Comparison of ENCODE assay signal across 26 cellular contexts in genomic region chr9:13603916-13604315, GRCh38.
"Had no signal": no experiment of that assay in that cellular context is flagged by ENCODE, and none has a peak within 500 bp of the region (broad histone marks: within the 10 kb centered on the region; RNA-seq: fewer than 3 reads in every experiment).

No MANE protein-coding gene starts in this region.

- H3K4me3 ChIP-seq: breast epithelium, Peyer's patch, SJCRH30 had no signal

- H3K4me1 ChIP-seq: breast epithelium had no signal

- DNase-seq: activated CD4-positive, alpha-beta T cell treated with anti-CD3 and anti-CD28 coated beads for 48 hours; activated CD4-positive, alpha-beta T cell treated with anti-CD3 and anti-CD28 coated beads, Interleukin-2, amount 50 U/mL, for 4 hours; activated CD4-positive, CD25-positive, alpha-beta regulatory T cell treated with anti-CD3 and anti-CD28 coated beads, Interleukin-2, amount 50 U/mL, for 72 hours; activated CD8-positive, alpha-beta memory T cell treated with anti-CD3 and anti-CD28 coated beads, Interleukin-2, amount 10 ng/mL, durations not matched to agents 7 days and 5 days; activated effector memory CD4-positive, alpha-beta T cell treated with Interleukin-2 at 50 U/mL for 16 hours; activated naive CD4-positive, alpha-beta T cell; activated T-cell treated with anti-CD3 and anti-CD28 coated beads, Interleukin-2, amount 50 U/mL, for 24 hours; aorta; central memory CD4-positive, alpha-beta T cell; NCI-H1048; NCI-H146; NCI-H187 treated with DMSO at 0.1 percent for 48 hours; NCI-H2081 treated with DMSO at 0.1 percent for 48 hours; NCI-H446 treated with DMSO at 0.1 percent for 48 hours; NCI-H526; NCI-H82; Peyer's patch; Right ventricle myocardium superior; SJCRH30; SK-N-SH; T-helper 1 cell had no signal

- H3K27ac Mint-ChIP-seq: activated CD8-positive, alpha-beta memory T cell treated with anti-CD3 and anti-CD28 coated beads, Interleukin-2, amount 10 ng/mL, durations not matched to agents 7 days and 5 days; activated naive CD4-positive, alpha-beta T cell treated with anti-CD3 and anti-CD28 coated beads, Interleukin-2, amount 50 U/mL, for 24 hours; activated T-cell treated with anti-CD3 and anti-CD28 coated beads, Interleukin-2, amount 50 U/mL, for 24 hours; activated T-helper 1 cell treated with anti-CD3 and anti-CD28 coated beads, Interleukin-12 subunit alpha, Interleukin-12 subunit beta, Interleukin-2, Interleukin-4 antibody, amounts not matched to agents 30 ng/mL and 10 ng/mL and 1 ng/mL, durations not matched to agents 14 hours and 24 hours and 36 hours; WTC11 had no signal

- H3K4me1 Mint-ChIP-seq: activated CD8-positive, alpha-beta memory T cell treated with anti-CD3 and anti-CD28 coated beads, Interleukin-2, amount 10 ng/mL, durations not matched to agents 7 days and 5 days; activated naive CD4-positive, alpha-beta T cell treated with anti-CD3 and anti-CD28 coated beads, Interleukin-2, amount 50 U/mL, for 24 hours had no signal

- H3K27ac ChIP-seq: breast epithelium, Peyer's patch, RWPE1, SJCRH30 had no signal

- H3K9me3 Mint-ChIP-seq: activated naive CD4-positive, alpha-beta T cell treated with anti-CD3 and anti-CD28 coated beads, Interleukin-2, amount 50 U/mL, for 24 hours; activated T-helper 1 cell treated with anti-CD3 and anti-CD28 coated beads, Interleukin-12 subunit alpha, Interleukin-12 subunit beta, Interleukin-2, Interleukin-4 antibody, amounts not matched to agents 30 ng/mL and 10 ng/mL and 1 ng/mL, durations not matched to agents 14 hours and 24 hours and 36 hours had no signal

- H3K9me3 ChIP-seq: Peyer's patch, SK-N-SH had no signal

- H3K36me3 ChIP-seq: breast epithelium, Peyer's patch, SJCRH30 had no signal

- H3K4me2 ChIP-seq: SK-N-SH had no signal

- H3K36me3 Mint-ChIP-seq: activated CD8-positive, alpha-beta memory T cell treated with anti-CD3 and anti-CD28 coated beads, Interleukin-2, amount 10 ng/mL, durations not matched to agents 7 days and 5 days; activated naive CD4-positive, alpha-beta T cell treated with anti-CD3 and anti-CD28 coated beads, Interleukin-2, amount 50 U/mL, for 24 hours; WTC11 had no signal

- H3K4me3 Mint-ChIP-seq: activated CD8-positive, alpha-beta memory T cell treated with anti-CD3 and anti-CD28 coated beads, Interleukin-2, amount 10 ng/mL, durations not matched to agents 7 days and 5 days; activated naive CD4-positive, alpha-beta T cell treated with anti-CD3 and anti-CD28 coated beads, Interleukin-2, amount 50 U/mL, for 24 hours; activated T-cell treated with anti-CD3 and anti-CD28 coated beads, Interleukin-2, amount 50 U/mL, for 24 hours; activated T-helper 1 cell treated with anti-CD3 and anti-CD28 coated beads, Interleukin-12 subunit alpha, Interleukin-12 subunit beta, Interleukin-2, Interleukin-4 antibody, amounts not matched to agents 30 ng/mL and 10 ng/mL and 1 ng/mL, durations not matched to agents 14 hours and 24 hours and 36 hours; WTC11 had no signal

- H3K9ac ChIP-seq: SK-N-SH had no signal

- H3K27me3 ChIP-seq: breast epithelium, Peyer's patch, SJCRH30 had no signal

- H3K27me3 Mint-ChIP-seq: activated CD8-positive, alpha-beta memory T cell treated with anti-CD3 and anti-CD28 coated beads, Interleukin-2, amount 10 ng/mL, durations not matched to agents 7 days and 5 days; activated naive CD4-positive, alpha-beta T cell treated with anti-CD3 and anti-CD28 coated beads, Interleukin-2, amount 50 U/mL, for 24 hours; activated T-cell treated with anti-CD3 and anti-CD28 coated beads, Interleukin-2, amount 50 U/mL, for 24 hours had no signal
